ENCODE assay signal across 7 cellular contexts in genomic region chr17:60025902-60026301, GRCh38. TPM values are rescaled to one million over a fixed set of nuclear protein-coding genes. Genes with fewer than 3 reads are reported as not detected.
DNase-seq lines count a peak whose midpoint lies in the region; ATAC-seq and TF ChIP-seq lines count a peak whose summit lies in the region.
"Not testable (repeated sequence)": the region's sequence is repeated elsewhere in the genome, so short reads cannot be mapped to it uniquely, and the experiment has no call there.

No MANE protein-coding gene starts in this region.

- not testable (repeated sequence) for H3K4me1 ChIP-seq in HCT116 (ENCODE audit: control insufficient read depth in 1 of 2, insufficient read depth in 2 of 2, low read length in 2 of 2); foreskin keratinocyte

- not testable (repeated sequence) for H2AFZ ChIP-seq in HCT116 (ENCODE audit: low read depth, low read length, poor library complexity, severe bottlenecking)

- not testable (repeated sequence) for TF ChIP-seq RAD21 in HCT116 (IDR thresholded peaks at IDR 0.05; ENCODE audit: low read depth)

- not testable (repeated sequence) for BruUV-seq in HCT116 (replicated peaks; lab: Mats Ljungman, UMichigan)

- H3K79me2 ChIP-seq in HCT116 (ENCODE audit: insufficient read depth, low read length), result not testable (repeated sequence)

- POLR2A ChIA-PET in HCT116 (lab: Charles Lee), result not testable (repeated sequence)

- not testable (repeated sequence) for TF ChIP-seq POLR2A in HCT116 (IDR thresholded peaks at IDR 0.05; ENCODE audit: borderline replicate concordance, extremely low read depth, insufficient read depth, insufficient read length)

- H3K4me3 Mint-ChIP-seq in T-helper 17 cell; activated T-helper 17 cell treated with anti-CD3 and anti-CD28 coated beads, Interleukin-2, amount 50 U/mL, for 72 hours; naive B cell; stimulated activated naive B cell treated with anti-CD40 and anti-IgM and Interleukin-4, amounts not matched to agents 10 μg/mL and 1 μg/mL and 100 μg/mL, for 72 hours: not testable (repeated sequence)

- not testable (repeated sequence) for H3K27ac ChIP-seq in HCT116 (ENCODE audit: low read depth, low read length); foreskin keratinocyte

- not testable (repeated sequence) for H4K20me1 ChIP-seq in HCT116 (ENCODE audit: insufficient read depth)

- not testable (repeated sequence) for H3K9me2 ChIP-seq in HCT116 (ENCODE audit: insufficient read depth)

- intact Hi-C loops in HCT116 (cut with micrococcal nuclease); left colon (cut with DNase I, micrococcal nuclease): not testable (repeated sequence)

- not testable (repeated sequence) for H3K9me3 Mint-ChIP-seq in activated T-helper 17 cell treated with anti-CD3 and anti-CD28 coated beads, Interleukin-2, amount 50 U/mL, for 72 hours; naive B cell; stimulated activated naive B cell treated with anti-CD40 and anti-IgM and Interleukin-4, amounts not matched to agents 10 μg/mL and 1 μg/mL and 100 μg/mL, for 72 hours

- DNase-seq in HCT116 (ENCODE audit: low read depth, low spot score); T-helper 17 cell; foreskin keratinocyte; left colon; naive B cell; stimulated activated naive B cell treated with anti-CD40 and anti-IgM and Interleukin-4, amounts not matched to agents 10 μg/mL and 1 μg/mL and 100 μg/mL, for 72 hours: not testable (repeated sequence)

- not testable (repeated sequence) for H3K27me3 ChIP-seq in HCT116 (ENCODE audit: insufficient read depth, low read length); foreskin keratinocyte

- H3K9me3 ChIP-seq in HCT116 (ENCODE audit: control insufficient read depth in 1 of 2, insufficient read depth in 1 of 2, low read depth in 1 of 2, low read length in 2 of 2); T-helper 17 cell (ENCODE audit: control insufficient read depth, low read length, poor library complexity, severe bottlenecking): not testable (repeated sequence)

- H3K4me1 Mint-ChIP-seq in T-helper 17 cell; activated T-helper 17 cell treated with anti-CD3 and anti-CD28 coated beads, Interleukin-2, amount 50 U/mL, for 72 hours; naive B cell; stimulated activated naive B cell treated with anti-CD40 and anti-IgM and Interleukin-4, amounts not matched to agents 10 μg/mL and 1 μg/mL and 100 μg/mL, for 72 hours: not testable (repeated sequence)

- H3K4me3 ChIP-seq in HCT116 (replicated peaks in 1 of 2; ENCODE audit: low read depth in 1 of 2, low read length in 2 of 2), result not testable (repeated sequence)

- RAD21 ChIA-PET in HCT116 (lab: Charles Lee; ENCODE audit: low non-redundant PET in 1 of 2, low total read pairs in 2 of 2, uncharacterized antibody in 2 of 2, unreplicated experiment in 2 of 2), result not testable (repeated sequence)

- CTCF ChIA-PET in HCT116 (lab: Charles Lee), result not testable (repeated sequence)

- H3K4me2 ChIP-seq in HCT116 (ENCODE audit: low read length), result not testable (repeated sequence)

- H3K36me3 Mint-ChIP-seq in T-helper 17 cell (ENCODE audit: low read depth); activated T-helper 17 cell treated with anti-CD3 and anti-CD28 coated beads, Interleukin-2, amount 50 U/mL, for 72 hours (ENCODE audit: low read depth); naive B cell; stimulated activated naive B cell treated with anti-CD40 and anti-IgM and Interleukin-4, amounts not matched to agents 10 μg/mL and 1 μg/mL and 100 μg/mL, for 72 hours: not testable (repeated sequence)

- H3K27me3 Mint-ChIP-seq in T-helper 17 cell; activated T-helper 17 cell treated with anti-CD3 and anti-CD28 coated beads, Interleukin-2, amount 50 U/mL, for 72 hours; naive B cell; stimulated activated naive B cell treated with anti-CD40 and anti-IgM and Interleukin-4, amounts not matched to agents 10 μg/mL and 1 μg/mL and 100 μg/mL, for 72 hours: not testable (repeated sequence)

- not testable (repeated sequence) for TF ChIP-seq CTCF in HCT116 (IDR thresholded peaks at IDR 0.05 in 2 of 3, conservative IDR thresholded peaks at IDR 0.05 in 1 of 3; ENCODE audit: borderline replicate concordance in 1 of 3, insufficient read depth in 1 of 3, low read depth in 2 of 3, low read length in 2 of 3); foreskin keratinocyte (conservative IDR thresholded peaks at IDR 0.05)

- not testable (repeated sequence) for H3K9ac ChIP-seq in HCT116 (ENCODE audit: low read length)

- H3K36me3 ChIP-seq in HCT116 (ENCODE audit: control insufficient read depth in 1 of 2, insufficient read depth in 2 of 2, low read length in 2 of 2), result not testable (repeated sequence)

- ATAC-seq in HCT116, result peak; percentile 69
- peak; percentile 40 for ATAC-seq in T-helper 17 cell
- peak; percentile 48 for ATAC-seq in activated T-helper 17 cell treated with anti-CD3 and anti-CD28 coated beads, Interleukin-2, amount 50 U/mL, for 72 hours (replicated peaks)
- peak; percentile 50 for ATAC-seq in foreskin keratinocyte
- peak; percentile 69 for ATAC-seq in left colon
- peak; percentile 56 to 57 for ATAC-seq in naive B cell (ENCODE audit: low read depth in 2 of 2)
- peak; percentile 55 to 69 for ATAC-seq in stimulated activated naive B cell treated with anti-CD40 and anti-IgM and Interleukin-4, amounts not matched to agents 10 μg/mL and 1 μg/mL and 100 μg/mL, for 72 hours (replicated peaks)

- not testable (repeated sequence) for H3K27ac Mint-ChIP-seq in T-helper 17 cell; activated T-helper 17 cell treated with anti-CD3 and anti-CD28 coated beads, Interleukin-2, amount 50 U/mL, for 72 hours; naive B cell; stimulated activated naive B cell treated with anti-CD40 and anti-IgM and Interleukin-4, amounts not matched to agents 10 μg/mL and 1 μg/mL and 100 μg/mL, for 72 hours

RNA-seq across cellular contexts. Expression of gene HEATR6, which starts 52.8 kb away (rescaled TPM):
- total RNA-seq in HCT116 (2021; ENCODE audit: unreplicated experiment), result 39.0 TPM
- 26.8 and 28.9 TPM in 2 replicates for polyA plus RNA-seq in HCT116 (2012)
- 10 to 100 TPM; 13.7 to 18.5 TPM for total RNA-seq in T-helper 17 cell
- total RNA-seq in activated T-helper 17 cell treated with anti-CD3 and anti-CD28 coated beads, Interleukin-2, amount 50 U/mL, for 72 hours, result 10 to 100 TPM; 30.5 to 31.5 TPM
- total RNA-seq in foreskin keratinocyte, result 14.5 and 20.7 TPM in 2 replicates
- polyA plus RNA-seq in foreskin keratinocyte, result 6.3 and 7.2 TPM in 2 replicates
- total RNA-seq in left colon, result 1 to 10 TPM; 9.1 to 9.4 TPM
- polyA plus RNA-seq in naive B cell (ENCODE audit: low read depth in 6 of 6), result 10 to 100 TPM; 10.1 to 19.1 (median 15.8) TPM
